8 cellular contexts compared by ENCODE assay signal in the genomic region with DNA sequence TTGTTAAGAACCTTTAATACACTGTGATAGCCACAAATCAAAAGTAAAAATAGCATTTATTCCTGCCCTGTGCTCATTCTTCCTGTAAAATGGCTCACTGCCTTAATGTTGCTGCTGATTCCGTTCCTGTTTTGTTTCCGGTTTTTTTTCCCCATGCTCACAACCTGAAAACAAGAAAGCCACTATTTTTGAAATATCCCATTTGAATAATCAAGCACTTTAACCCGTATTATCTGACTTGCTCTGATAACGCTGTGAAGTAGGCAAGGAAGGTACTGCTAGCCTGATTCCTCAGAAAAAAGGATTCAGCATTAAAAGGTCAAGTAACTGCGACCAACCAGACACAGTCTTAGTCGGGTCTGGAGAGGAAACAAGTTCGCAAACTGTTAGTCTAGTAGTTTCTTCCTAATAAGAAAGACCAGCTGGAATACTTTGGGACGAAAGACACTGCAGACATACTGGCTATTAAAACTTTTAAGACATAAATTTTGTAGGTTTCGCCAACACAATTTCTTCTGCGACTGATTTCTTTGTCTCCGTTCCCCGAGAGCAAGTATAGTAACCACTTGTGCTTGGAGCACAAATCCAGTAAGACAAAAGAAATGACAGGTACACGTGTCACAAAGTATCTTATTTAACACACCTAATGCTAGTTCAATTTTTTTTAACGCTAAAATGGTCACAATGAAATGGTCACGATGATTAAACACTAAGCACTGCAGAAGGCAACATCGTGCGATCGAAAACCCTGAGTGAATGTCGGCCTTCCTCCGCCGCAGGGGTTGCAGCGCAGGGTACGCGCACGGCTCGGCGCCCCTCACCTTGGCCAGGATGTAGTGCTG. TPM values are rescaled to one million over a fixed set of nuclear protein-coding genes. Genes with fewer than 3 reads are reported as not detected.
DNase-seq lines count a peak whose midpoint lies in the region; ATAC-seq and TF ChIP-seq lines count a peak whose summit lies in the region.

No MANE protein-coding gene starts in this region.

- H3K4me1 ChIP-seq in Caco-2 = no peaks in the 10 kb centered on the region
- H3K4me1 ChIP-seq in effector memory CD4-positive, alpha-beta T cell (ENCODE audit: control insufficient read depth, insufficient read depth, low read length, poor library complexity, severe bottlenecking) = peaks cover 16% of the 10 kb centered on the region
- H3K4me1 ChIP-seq in vagina = no peaks in the 10 kb centered on the region

- CTCF ChIA-PET in Caco-2 (lab: Charles Lee) = no interaction called here

- no peaks in the 10 kb centered on the region for H3K9me3 Mint-ChIP-seq in Caco-2 (ENCODE audit: unreplicated experiment)

- H3K27ac Mint-ChIP-seq in Caco-2 (ENCODE audit: unreplicated experiment) = peak overlapping the region; percentile 98

- H3K4me3 ChIP-seq in Caco-2 (ENCODE audit: low read depth, low read length) = peak overlapping the region; percentile 52
- peak overlapping the region; percentile 62 for H3K4me3 ChIP-seq in effector memory CD4-positive, alpha-beta T cell (ENCODE audit: insufficient read depth, low read depth, low read length, poor library complexity, severe bottlenecking)
- peak overlapping the region; percentile 72 to 80 for H3K4me3 ChIP-seq in vagina

- BruUV-seq in Caco-2 (replicated peaks; lab: Mats Ljungman, UMichigan) = no TSS peak

- POLR2A ChIA-PET in Caco-2 (lab: Charles Lee) = interaction anchor here (1.8 kb wide), 1 partner anchor 35 kb away, joined by 4 read pairs; no protein-coding TSS in a partner anchor

- intact Hi-C loops in Caco-2 (cut with micrococcal nuclease; ENCODE audit: unreplicated experiment) (loop anchor here (1.0 to 2.0 kb wide), 2 partner anchors 36 to 191 kb away; no protein-coding TSS in a partner anchor), vagina (cut with DNase I) (loop anchor here (2.0 kb wide), 1 partner anchor 190 kb away; a partner anchor contains a TSS)

- DNase-seq in Caco-2 = peak in 1 of 2 experiments; percentile 17
- DNase-seq in HuH-7 (ENCODE audit: low spot score) = peak; percentile 6
- DNase-seq in SK-N-DZ (ENCODE audit: low spot score) = peak; percentile 44
- DNase-seq in effector memory CD4-positive, alpha-beta T cell = no peak
- DNase-seq in midbrain (lab: John Stamatoyannopoulos, UW) = peak; percentile 57
- DNase-seq in vagina (ENCODE audit: extremely low spot score in 2 of 2) = no peak
- DNase-seq in activated gamma-delta T cell (lab: John Stamatoyannopoulos, UW) = no peak

- no peaks in the 10 kb centered on the region for H3K4me1 Mint-ChIP-seq in Caco-2 (ENCODE audit: low read depth, unreplicated experiment)

- H3K27me3 ChIP-seq in Caco-2 (replicated peaks; ENCODE audit: control insufficient read depth, insufficient read depth, low read length) (no peaks in the 10 kb centered on the region), vagina (no peaks in the 10 kb centered on the region)
- no peaks in the 10 kb centered on the region for H3K27me3 ChIP-seq in effector memory CD4-positive, alpha-beta T cell (replicated peaks; ENCODE audit: control insufficient read depth, insufficient read depth, low read length, poor library complexity, severe bottlenecking)

- no peaks in the 10 kb centered on the region for H3K27me3 Mint-ChIP-seq in Caco-2 (ENCODE audit: insufficient read depth, unreplicated experiment)

- TF ChIP-seq CTCF in Caco-2 (IDR thresholded peaks at IDR 0.05; ENCODE audit: insufficient read depth in 1 of 2, low read depth in 1 of 2, low read length in 1 of 2, severe bottlenecking in 1 of 2, unreplicated experiment in 1 of 2) = no peak
- TF ChIP-seq CTCF in vagina (IDR thresholded peaks at IDR 0.05) = no peak

- TF ChIP-seq POLR2A in vagina (IDR thresholded peaks at IDR 0.05) = no peak

- H3K9me3 ChIP-seq in Caco-2 (no peaks in the 10 kb centered on the region), vagina (no peaks in the 10 kb centered on the region)
- H3K9me3 ChIP-seq in effector memory CD4-positive, alpha-beta T cell (ENCODE audit: control insufficient read depth, low read length) = no peaks in the 10 kb centered on the region

- H3K4me3 Mint-ChIP-seq in Caco-2 (ENCODE audit: unreplicated experiment) = peak overlapping the region; percentile 94

- peak overlapping the region; percentile 97 for H3K27ac ChIP-seq in effector memory CD4-positive, alpha-beta T cell (ENCODE audit: insufficient read depth, low read length, poor library complexity, severe bottlenecking)
- peak overlapping the region; percentile 87 for H3K27ac ChIP-seq in vagina

- peak; percentile 0 for ATAC-seq in GM19467 (IDR thresholded peaks at IDR 0.05; ENCODE audit: unreplicated experiment)

- H3K36me3 ChIP-seq in Caco-2 (ENCODE audit: control insufficient read depth, insufficient read depth, low read length) (no peaks in the 10 kb centered on the region; the same call in 1 of the 2 replicates), vagina (no peaks in the 10 kb centered on the region)
- no peaks in the 10 kb centered on the region for H3K36me3 ChIP-seq in effector memory CD4-positive, alpha-beta T cell (ENCODE audit: control insufficient read depth, insufficient read depth, low read length)

- peaks cover 18% of the 10 kb centered on the region for H3K36me3 Mint-ChIP-seq in Caco-2 (ENCODE audit: insufficient read depth, unreplicated experiment)

RNA-seq across cellular contexts. Expression of a gene that starts 0.8 kb away (rescaled TPM):
- 11.6 and 12.2 TPM in 2 replicates for total RNA-seq in Caco-2 (2022)
- 17.7 and 18.3 TPM in 2 replicates for polyA plus RNA-seq in SK-N-DZ (2014; cell fraction: cytosol; rRNA removed)
- 14.5 and 18.5 TPM in 2 replicates for polyA plus RNA-seq in SK-N-DZ (2014; cell fraction: nucleus; rRNA removed)
- total RNA-seq in vagina = 12.8 TPM

Comparison
In these comparisons a context has a peak if more than half of its experiments do, and no peak if none do; other contexts are left out.
1. DNase-seq: peak in HuH-7 (single experiment), SK-N-DZ (single experiment) and midbrain (single experiment); none in effector memory CD4-positive, alpha-beta T cell (0 of 3), vagina (0 of 2) and activated gamma-delta T cell (single experiment).
2. Peak in every context shown above with its lines, with median percentiles within 50 percentile points of each other: H3K4me3 ChIP-seq.